In genomic region chr6:150964765-150965164, GRCh38 we compare ENCODE assay signal across 23 cellular contexts.
"Had no signal": no experiment of that assay in that cellular context is flagged by ENCODE, and none has a peak within 500 bp of the region (broad histone marks: within the 10 kb centered on the region; RNA-seq: fewer than 3 reads in every experiment).

No MANE protein-coding gene starts in this region.

- H3K4me3 Mint-ChIP-seq: activated B cell treated with CpG ODN at 0.5 μM for 24 hours; activated CD4-positive, alpha-beta memory T cell treated with anti-CD3 and anti-CD28 coated beads for 36 hours; activated naive CD8-positive, alpha-beta T cell treated with anti-CD3 and anti-CD28 coated beads, Interleukin-2, amount 50 U/mL, for 24 hours; activated T-cell treated with anti-CD3 and anti-CD28 coated beads, Interleukin-2, amount 50 U/mL, for 72 hours; memory B cell; natural killer cell treated with Interleukin-12 subunit alpha and Interleukin-12 subunit beta and Interleukin-15 and Interleukin-18, amount 100 ng/mL, for 72 hours; stimulated activated memory B cell treated with anti-CD40 and anti-IgM and Interleukin-4, amounts not matched to agents 10 μg/mL and 1 μg/mL and 100 μg/mL, for 72 hours; T-helper 17 cell had no signal

- H3K4me3 ChIP-seq: body of pancreas, heart right ventricle, ovary, psoas muscle, right atrium auricular region, stomach, suprapubic skin, tibial nerve had no signal

- ATAC-seq: activated naive CD8-positive, alpha-beta T cell treated with anti-CD3 and anti-CD28 coated beads, Interleukin-2, amount 50 U/mL, for 24 hours; activated T-cell treated with anti-CD3 and anti-CD28 coated beads, Interleukin-2, amount 50 U/mL, for 72 hours; body of pancreas; heart right ventricle; left colon; natural killer cell treated with Interleukin-12 subunit alpha and Interleukin-12 subunit beta and Interleukin-15 and Interleukin-18, amount 100 ng/mL, for 72 hours; psoas muscle; stimulated activated memory B cell treated with anti-CD40 and anti-IgM and Interleukin-4, amounts not matched to agents 10 μg/mL and 1 μg/mL and 100 μg/mL, for 72 hours; T-helper 17 cell had no signal

- H3K27me3 ChIP-seq: body of pancreas, heart right ventricle, ovary, right atrium auricular region, stomach, suprapubic skin, tibial nerve had no signal

- H3K27me3 Mint-ChIP-seq: activated B cell treated with CpG ODN at 0.5 μM for 24 hours; activated CD4-positive, alpha-beta memory T cell treated with anti-CD3 and anti-CD28 coated beads for 36 hours; activated naive CD8-positive, alpha-beta T cell treated with anti-CD3 and anti-CD28 coated beads, Interleukin-2, amount 50 U/mL, for 24 hours; memory B cell; natural killer cell treated with Interleukin-12 subunit alpha and Interleukin-12 subunit beta and Interleukin-15 and Interleukin-18, amount 100 ng/mL, for 72 hours; stimulated activated memory B cell treated with anti-CD40 and anti-IgM and Interleukin-4, amounts not matched to agents 10 μg/mL and 1 μg/mL and 100 μg/mL, for 72 hours; T-helper 17 cell had no signal

- H3K4me1 Mint-ChIP-seq: activated naive CD8-positive, alpha-beta T cell treated with anti-CD3 and anti-CD28 coated beads, Interleukin-2, amount 50 U/mL, for 24 hours had no signal

- H3K4me1 ChIP-seq: body of pancreas, psoas muscle, right atrium auricular region, suprapubic skin, tibial nerve had no signal

- H3K27ac ChIP-seq: body of pancreas, epithelial cell of prostate, heart right ventricle, ovary, psoas muscle, right atrium auricular region, stomach, suprapubic skin, tibial nerve had no signal

- H3K27ac Mint-ChIP-seq: activated B cell treated with CpG ODN at 0.5 μM for 24 hours; activated CD4-positive, alpha-beta memory T cell treated with anti-CD3 and anti-CD28 coated beads for 36 hours; activated naive CD8-positive, alpha-beta T cell treated with anti-CD3 and anti-CD28 coated beads, Interleukin-2, amount 50 U/mL, for 24 hours; activated T-cell treated with anti-CD3 and anti-CD28 coated beads, Interleukin-2, amount 50 U/mL, for 72 hours; memory B cell; natural killer cell treated with Interleukin-12 subunit alpha and Interleukin-12 subunit beta and Interleukin-15 and Interleukin-18, amount 100 ng/mL, for 72 hours; stimulated activated memory B cell treated with anti-CD40 and anti-IgM and Interleukin-4, amounts not matched to agents 10 μg/mL and 1 μg/mL and 100 μg/mL, for 72 hours; T-helper 17 cell had no signal

- DNase-seq: activated B cell treated with CpG ODN at 0.5 μM for 24 hours; activated CD4-positive, alpha-beta memory T cell treated with anti-CD3 and anti-CD28 coated beads for 36 hours; activated CD4-positive, alpha-beta T cell treated with anti-CD3 and anti-CD28 coated beads for 48 hours; activated gamma-delta T cell; activated naive CD4-positive, alpha-beta T cell treated with anti-CD3 and anti-CD28 coated beads, Interleukin-2, amount 50 U/mL, for 16 hours; activated naive CD8-positive, alpha-beta T cell treated with anti-CD3 and anti-CD28 coated beads, Interleukin-2, amount 50 U/mL, for 24 hours; activated T-cell treated with anti-CD3 and anti-CD28 coated beads, Interleukin-2, amount 50 U/mL, for 72 hours; body of pancreas; heart right ventricle; islet precursor cell; left colon; ovary; psoas muscle; stimulated activated CD4-positive, alpha-beta T cell treated with anti-CD3 and anti-CD28 coated beads, Interleukin-1b, Interleukin-23, amount 100 ng/mL, for 48 hours; stomach; T-helper 17 cell had no signal

- H3K9me3 Mint-ChIP-seq: activated B cell treated with CpG ODN at 0.5 μM for 24 hours; activated CD4-positive, alpha-beta memory T cell treated with anti-CD3 and anti-CD28 coated beads for 36 hours; activated naive CD8-positive, alpha-beta T cell treated with anti-CD3 and anti-CD28 coated beads, Interleukin-2, amount 50 U/mL, for 24 hours; activated T-cell treated with anti-CD3 and anti-CD28 coated beads, Interleukin-2, amount 50 U/mL, for 72 hours; memory B cell; natural killer cell treated with Interleukin-12 subunit alpha and Interleukin-12 subunit beta and Interleukin-15 and Interleukin-18, amount 100 ng/mL, for 72 hours; stimulated activated memory B cell treated with anti-CD40 and anti-IgM and Interleukin-4, amounts not matched to agents 10 μg/mL and 1 μg/mL and 100 μg/mL, for 72 hours had no signal

- H3K36me3 Mint-ChIP-seq: natural killer cell treated with Interleukin-12 subunit alpha and Interleukin-12 subunit beta and Interleukin-15 and Interleukin-18, amount 100 ng/mL, for 72 hours had no signal

- H3K36me3 ChIP-seq: ovary, right atrium auricular region, suprapubic skin had no signal

- H3K9me3 ChIP-seq: body of pancreas, heart right ventricle, ovary, psoas muscle, right atrium auricular region, stomach, suprapubic skin, tibial nerve had no signal
